In the genomic region with DNA sequence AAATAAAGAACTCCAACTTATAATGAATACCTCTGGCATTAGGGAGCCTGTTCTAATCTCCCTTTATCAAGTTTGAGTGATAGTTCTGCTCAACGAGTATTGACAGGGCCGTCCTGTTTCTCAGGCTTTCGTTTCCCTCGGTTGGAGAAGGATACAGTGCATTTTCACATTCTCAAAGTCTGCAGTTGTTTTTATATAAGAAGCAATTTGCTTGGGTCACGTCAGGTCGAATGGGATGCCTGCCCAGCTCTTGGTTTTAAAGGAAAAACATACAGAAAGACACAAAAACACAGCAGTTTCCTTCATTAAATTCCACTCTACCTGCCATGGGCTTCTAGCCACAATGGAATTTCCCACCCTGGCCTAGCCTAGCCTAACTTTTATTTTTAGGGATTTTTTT, we compare ENCODE assay signal across 9 cellular contexts.
DNase-seq lines count a peak whose midpoint lies in the region; ATAC-seq and TF ChIP-seq lines count a peak whose summit lies in the region.
"Had no signal": no experiment of that assay in that cellular context is flagged by ENCODE, and none has a peak within 500 bp of the region (broad histone marks: within the 10 kb centered on the region; RNA-seq: fewer than 3 reads in every experiment).

No MANE protein-coding gene starts in this region.

- CTCF ChIA-PET in activated CD8-positive, alpha-beta T cell treated with anti-CD3 and anti-CD28 coated beads for 36 hours (lab: Charles Lee), result no interaction called here

- H3K27ac ChIP-seq in SJCRH30 (peak overlapping the region; percentile 35), vagina (peak overlapping the region; percentile 76)

- TF ChIP-seq POLR2A in vagina (IDR thresholded peaks at IDR 0.05), result no peak

- POLR2A ChIA-PET in activated CD8-positive, alpha-beta T cell treated with anti-CD3 and anti-CD28 coated beads for 36 hours (lab: Charles Lee), result no interaction called here

- H3K36me3 ChIP-seq in SJCRH30 (no peaks in the 10 kb centered on the region), vagina (no peaks in the 10 kb centered on the region)

- H3K27me3 ChIP-seq in SJCRH30 (no peaks in the 10 kb centered on the region), vagina (no peaks in the 10 kb centered on the region)

- H3K9me3 Mint-ChIP-seq in activated CD8-positive, alpha-beta T cell treated with anti-CD3 and anti-CD28 coated beads for 36 hours, result peaks cover 8% of the 10 kb centered on the region

- ATAC-seq in HG02763 (IDR thresholded peaks at IDR 0.05; ENCODE audit: unreplicated experiment), result no peak
- ATAC-seq in activated CD8-positive, alpha-beta T cell treated with anti-CD3 and anti-CD28 coated beads for 36 hours, result no peak

- no peak for TF ChIP-seq CTCF in vagina (IDR thresholded peaks at IDR 0.05)
- no peak for TF ChIP-seq CTCF in activated CD8-positive, alpha-beta T cell treated with anti-CD3 and anti-CD28 coated beads for 36 hours (IDR thresholded peaks at IDR 0.05)

- intact Hi-C loops in vagina (cut with DNase I), result no loop called here
- intact Hi-C loops in activated CD8-positive, alpha-beta T cell treated with anti-CD3 and anti-CD28 coated beads for 36 hours (cut with micrococcal nuclease), result no loop called here

- DNase-seq in SJCRH30, result peak; percentile 18 to 45
- peak; percentile 45 for DNase-seq in fibroblast of gingiva (ENCODE audit: low read depth)
- DNase-seq in myocyte (ENCODE audit: low read depth), result peak; percentile 44
- DNase-seq in vagina (ENCODE audit: extremely low spot score in 2 of 2), result no peak
- DNase-seq in retina, result no peak
- no peak for DNase-seq in activated CD8-positive, alpha-beta T cell treated with anti-CD3 and anti-CD28 coated beads for 36 hours
- DNase-seq: NCI-H748 treated with DMSO at 0.1 percent for 48 hours had no signal

- H3K4me1 ChIP-seq in SJCRH30 (peaks cover 18% of the 10 kb centered on the region), vagina (peaks cover 26% of the 10 kb centered on the region)

- H3K9me3 ChIP-seq in SJCRH30 (replicated peaks) (no peaks in the 10 kb centered on the region), vagina (no peaks in the 10 kb centered on the region)

- H3K4me3 ChIP-seq in SJCRH30, result no peak overlapping the region
- no peak overlapping the region for H3K4me3 ChIP-seq in vagina

- no peaks in the 10 kb centered on the region for H3K27me3 Mint-ChIP-seq in activated CD8-positive, alpha-beta T cell treated with anti-CD3 and anti-CD28 coated beads for 36 hours

- no peaks in the 10 kb centered on the region for H3K4me1 Mint-ChIP-seq in activated CD8-positive, alpha-beta T cell treated with anti-CD3 and anti-CD28 coated beads for 36 hours (ENCODE audit: low read depth)

- H3K27ac Mint-ChIP-seq in activated CD8-positive, alpha-beta T cell treated with anti-CD3 and anti-CD28 coated beads for 36 hours, result no peak overlapping the region
- H3K27ac Mint-ChIP-seq: activated T-helper 2 cell treated with anti-CD3 and anti-CD28 coated beads, Interferon-gamma antibody, Interleukin-2, Interleukin-4, amounts not matched to agents 10 μg/mL and 5 μg/mL and 100 μg/mL, durations not matched to agents 14 hours and 24 hours and 36 hours had no signal

- H3K36me3 Mint-ChIP-seq in activated CD8-positive, alpha-beta T cell treated with anti-CD3 and anti-CD28 coated beads for 36 hours (ENCODE audit: low read depth), result peaks cover 11% of the 10 kb centered on the region

- H3K4me3 Mint-ChIP-seq in activated CD8-positive, alpha-beta T cell treated with anti-CD3 and anti-CD28 coated beads for 36 hours, result no peak overlapping the region

Comparison
In these comparisons a context has a peak if more than half of its experiments do, and no peak if none do; other contexts are left out.
1. DNase-seq: peak in SJCRH30 (2 of 2), fibroblast of gingiva (single experiment) and myocyte (single experiment); none in vagina (0 of 2), retina (single experiment) and activated CD8-positive, alpha-beta T cell treated with anti-CD3 and anti-CD28 coated beads for 36 hours (single experiment).